11 cellular contexts compared by ENCODE assay signal in the genomic region with DNA sequence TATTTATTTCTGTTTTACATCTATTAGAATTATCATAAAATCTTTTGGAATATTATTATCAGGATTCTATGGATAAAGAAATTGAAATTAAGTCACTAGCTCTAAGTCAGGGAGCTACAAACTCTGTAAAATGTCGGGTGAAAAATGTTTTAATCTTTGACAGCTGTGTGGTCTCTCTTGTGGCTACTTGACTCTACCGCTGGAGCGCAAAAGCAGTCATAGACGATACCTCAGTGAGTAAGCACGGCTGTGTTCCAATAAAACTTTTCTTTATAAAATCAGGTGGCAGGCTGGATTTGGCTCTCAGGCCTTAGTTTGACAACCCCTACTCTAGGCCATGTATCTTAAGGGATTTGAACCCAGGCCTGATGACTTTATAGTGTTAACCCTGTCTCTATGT.
"Had no signal": no experiment of that assay in that cellular context is flagged by ENCODE, and none has a peak within 500 bp of the region (broad histone marks: within the 10 kb centered on the region; RNA-seq: fewer than 3 reads in every experiment).

No MANE protein-coding gene starts in this region.

- ATAC-seq: activated T-cell treated with anti-CD3 and anti-CD28 coated beads, Interleukin-2, amount 50 U/mL, for 72 hours; heart right ventricle; left lung had no signal

- H3K36me3 ChIP-seq: heart right ventricle, left lung, thoracic aorta had no signal

- H3K4me1 ChIP-seq: left lung had no signal

- DNase-seq: activated CD4-positive, alpha-beta memory T cell treated with anti-CD3 and anti-CD28 coated beads, Interleukin-2, amount 10 ng/mL, durations not matched to agents 7 days and 5 days; activated CD8-positive, alpha-beta memory T cell treated with anti-CD3 and anti-CD28 coated beads, Interleukin-2, amount 50 U/mL, for 4 hours; activated naive CD8-positive, alpha-beta T cell treated with anti-CD3 and anti-CD28 coated beads, Interleukin-2, amount 10 ng/mL, durations not matched to agents 7 days and 5 days; activated T-cell treated with anti-CD3 and anti-CD28 coated beads, Interleukin-2, amount 50 U/mL, for 72 hours; heart right ventricle; left lung; stimulated activated CD4-positive, alpha-beta T cell treated with anti-CD3 and anti-CD28 coated beads, Interleukin-15, amount 100 ng/mL, for 24 hours; stimulated activated CD4-positive, alpha-beta T cell treated with anti-CD3 and anti-CD28 coated beads, Interleukin-4, amount 100 ng/mL, for 24 hours had no signal

- H3K27me3 ChIP-seq: heart right ventricle, left lung had no signal

- H3K9me3 ChIP-seq: heart right ventricle, left lung, thoracic aorta had no signal

- H3K36me3 Mint-ChIP-seq: activated naive CD8-positive, alpha-beta T cell treated with anti-CD3 and anti-CD28 coated beads, Interleukin-2, amount 10 ng/mL, durations not matched to agents 7 days and 5 days had no signal

- H3K4me1 Mint-ChIP-seq: activated CD4-positive, alpha-beta memory T cell treated with anti-CD3 and anti-CD28 coated beads, Interleukin-2, amount 10 ng/mL, durations not matched to agents 7 days and 5 days; activated naive CD8-positive, alpha-beta T cell treated with anti-CD3 and anti-CD28 coated beads, Interleukin-2, amount 10 ng/mL, durations not matched to agents 7 days and 5 days had no signal

- H3K9me3 Mint-ChIP-seq: activated CD4-positive, alpha-beta memory T cell treated with anti-CD3 and anti-CD28 coated beads, Interleukin-2, amount 10 ng/mL, durations not matched to agents 7 days and 5 days; activated naive CD8-positive, alpha-beta T cell treated with anti-CD3 and anti-CD28 coated beads, Interleukin-2, amount 10 ng/mL, durations not matched to agents 7 days and 5 days; activated T-cell treated with anti-CD3 and anti-CD28 coated beads, Interleukin-2, amount 50 U/mL, for 72 hours; nephron; stimulated activated naive CD8-positive, alpha-beta T cell treated with anti-CD3 and anti-CD28 coated beads, Interleukin-15, Interleukin-2, amounts not matched to agents 100 ng/mL and 50 ng/mL, for 24 hours had no signal

- H3K27ac Mint-ChIP-seq: activated CD4-positive, alpha-beta memory T cell treated with anti-CD3 and anti-CD28 coated beads, Interleukin-2, amount 10 ng/mL, durations not matched to agents 7 days and 5 days; activated naive CD8-positive, alpha-beta T cell treated with anti-CD3 and anti-CD28 coated beads, Interleukin-2, amount 10 ng/mL, durations not matched to agents 7 days and 5 days; activated T-cell treated with anti-CD3 and anti-CD28 coated beads, Interleukin-2, amount 50 U/mL, for 72 hours; nephron; stimulated activated naive CD8-positive, alpha-beta T cell treated with anti-CD3 and anti-CD28 coated beads, Interleukin-15, Interleukin-2, amounts not matched to agents 100 ng/mL and 50 ng/mL, for 24 hours had no signal

- H3K27ac ChIP-seq: heart right ventricle, left lung, thoracic aorta had no signal

- H3K4me3 ChIP-seq: heart right ventricle, left lung, thoracic aorta had no signal

- H3K4me3 Mint-ChIP-seq: activated CD4-positive, alpha-beta memory T cell treated with anti-CD3 and anti-CD28 coated beads, Interleukin-2, amount 10 ng/mL, durations not matched to agents 7 days and 5 days; activated naive CD8-positive, alpha-beta T cell treated with anti-CD3 and anti-CD28 coated beads, Interleukin-2, amount 10 ng/mL, durations not matched to agents 7 days and 5 days; activated T-cell treated with anti-CD3 and anti-CD28 coated beads, Interleukin-2, amount 50 U/mL, for 72 hours; nephron; stimulated activated naive CD8-positive, alpha-beta T cell treated with anti-CD3 and anti-CD28 coated beads, Interleukin-15, Interleukin-2, amounts not matched to agents 100 ng/mL and 50 ng/mL, for 24 hours had no signal
